In the genomic region with DNA sequence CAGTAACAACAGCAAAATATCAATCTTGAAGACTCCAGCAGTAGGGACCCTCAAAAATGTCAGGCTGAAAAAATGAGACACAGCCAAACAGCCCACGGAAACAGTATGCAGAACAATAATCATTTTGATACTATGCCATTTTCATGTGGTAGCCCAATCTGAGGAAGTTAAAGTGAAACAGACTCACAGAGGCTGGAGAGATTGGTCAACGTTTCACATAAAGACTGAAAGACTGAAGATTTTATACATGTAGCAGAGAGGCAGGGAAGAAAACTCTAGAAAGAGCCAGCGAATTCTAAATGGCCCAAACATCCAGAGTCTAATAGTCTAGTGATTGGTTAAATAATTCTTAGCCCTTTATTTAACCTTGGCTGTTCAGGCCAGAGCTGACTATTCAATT, we compare ENCODE assay signal across 9 cellular contexts. TPM values are rescaled to one million over a fixed set of nuclear protein-coding genes. Genes with fewer than 3 reads are reported as not detected.
DNase-seq lines count a peak whose midpoint lies in the region; ATAC-seq, FAIRE-seq and TF ChIP-seq lines count a peak whose summit lies in the region.
"Had no signal": no experiment of that assay in that cellular context is flagged by ENCODE, and none has a peak within 500 bp of the region (broad histone marks: within the 10 kb centered on the region; RNA-seq: fewer than 3 reads in every experiment).

No MANE protein-coding gene starts in this region.

- H3K4me2 ChIP-seq in GM12878 (ENCODE audit: control insufficient read depth, insufficient read depth) (peak overlapping the region; percentile 61), skeletal muscle satellite cell (ENCODE audit: low read length) (peak overlapping the region; percentile 46), trophoblast cell (ENCODE audit: low read length) (no peak overlapping the region)

- no peak overlapping the region for H2BK12ac ChIP-seq in trophoblast cell (ENCODE audit: low read length)

- SMC1A ChIA-PET in GM12878 (lab: Charles Lee; ENCODE audit: uncharacterized antibody, unreplicated experiment): interaction anchor here (1.0 to 10.4 kb wide), 8 partner anchors 14 to 503 kb away, joined by 3 to 101 read pairs (median 6); a partner anchor contains a TSS

- no peak overlapping the region for H4K12ac ChIP-seq in trophoblast cell (ENCODE audit: low read depth, low read length)

- H3K23ac ChIP-seq in trophoblast cell (ENCODE audit: low read length): no peak overlapping the region

- no peak; a peak in 1 of 4 replicates for TF ChIP-seq EP300 in GM12878 (IDR thresholded peaks at IDR 0.05; ENCODE audit: borderline replicate concordance in 1 of 2, control insufficient read depth in 1 of 2, low read depth in 2 of 2, low read length in 2 of 2)

- H2BK120ac ChIP-seq in trophoblast cell (ENCODE audit: insufficient read depth, low read length, poor library complexity): no peak overlapping the region

- BruUV-seq in GM12878 (replicated peaks; lab: Mats Ljungman, UMichigan) (no TSS peak), Calu3 (replicated peaks; lab: Mats Ljungman, UMichigan) (no TSS peak)

- CTCF ChIA-PET in activated naive CD4-positive, alpha-beta T cell treated with anti-CD3 and anti-CD28 coated beads, Interleukin-2, amount 10 ng/mL, durations not matched to agents 7 days and 5 days (lab: Charles Lee): interaction anchor here (0.7 to 2.6 kb wide), 3 partner anchors 27 to 50 kb away, joined by 5 to 14 read pairs (median 5); a partner anchor contains a TSS
- CTCF ChIA-PET in GM12878 (lab: Yijun Ruan, JAX) (interaction anchor here (0.8 to 2.3 kb wide), 10 partner anchors 14 to 240 kb away, joined by 3 to 12 read pairs (median 5); a partner anchor contains a TSS), Calu3 (lab: Charles Lee) (no interaction called here)

- POLR2A ChIA-PET in GM12878 (lab: Charles Lee): interaction anchor here (0.6 to 1.2 kb wide), 3 partner anchors 45 to 1200 kb away, joined by 3 to 6 read pairs (median 3); no protein-coding TSS in a partner anchor

- no peaks in the 10 kb centered on the region for H3K27me3 Mint-ChIP-seq in activated naive CD4-positive, alpha-beta T cell treated with anti-CD3 and anti-CD28 coated beads, Interleukin-2, amount 10 ng/mL, durations not matched to agents 7 days and 5 days
- H3K27me3 Mint-ChIP-seq in Calu3 (ENCODE audit: unreplicated experiment): no peaks in the 10 kb centered on the region

- no peak for TF ChIP-seq POLR2A in GM12878 (IDR thresholded peaks at IDR 0.05; ENCODE audit: low read depth, low read length)

- H3K18ac ChIP-seq in trophoblast cell (ENCODE audit: low read length): no peak overlapping the region

- no peaks in the 10 kb centered on the region for H3K79me1 ChIP-seq in trophoblast cell (ENCODE audit: low read length)

- no peak overlapping the region for H2AK5ac ChIP-seq in trophoblast cell (ENCODE audit: low read length)

- WGBS in GM12878 (ENCODE audit: insufficient coverage, insufficient replicate concordance, low lambda C conversion rate, missing lambda C conversion rate): 0% methylated on average over 3 of the region's 3 CpGs
- WGBS in trophoblast cell (ENCODE audit: extremely low coverage, insufficient coverage, insufficient read length): no CpG with 5 or more reads among the region's 3 CpGs

- ATAC-seq in HG03066 (IDR thresholded peaks at IDR 0.05; ENCODE audit: low read depth, unreplicated experiment): peak; percentile 77
- ATAC-seq in GM12878: peak; percentile 91

- H3K4me3 Mint-ChIP-seq in activated naive CD4-positive, alpha-beta T cell treated with anti-CD3 and anti-CD28 coated beads, Interleukin-2, amount 10 ng/mL, durations not matched to agents 7 days and 5 days: no peak overlapping the region
- no peak overlapping the region for H3K4me3 Mint-ChIP-seq in Calu3 (ENCODE audit: low read depth, unreplicated experiment)

- H3K79me2 ChIP-seq in GM12878 (ENCODE audit: control insufficient read depth, insufficient read depth, low read length) (peaks cover 53% of the 10 kb centered on the region), trophoblast cell (ENCODE audit: control insufficient read depth, insufficient read depth, low read length, poor library complexity) (no peaks in the 10 kb centered on the region)

- peaks cover 0 to 4% of the 10 kb centered on the region in 2 experiments; a peak in 2 of 4 replicates for H3K36me3 ChIP-seq in GM12878 (ENCODE audit: control insufficient read depth in 2 of 2, insufficient read depth in 2 of 2, low read length in 1 of 2)
- peaks cover 3% of the 10 kb centered on the region for H3K36me3 ChIP-seq in skeletal muscle satellite cell (ENCODE audit: insufficient read depth, low read length)
- peaks cover 5 to 6% of the 10 kb centered on the region in 2 experiments for H3K36me3 ChIP-seq in trophoblast cell (ENCODE audit: control insufficient read depth in 1 of 2, insufficient read depth in 2 of 2, low read length in 2 of 2)

- H3K4me1 ChIP-seq in GM12878 (ENCODE audit: control insufficient read depth, insufficient read depth, low read length) (peaks cover 32% of the 10 kb centered on the region), skeletal muscle satellite cell (ENCODE audit: control insufficient read depth, insufficient read depth, low read length) (peaks cover 25% of the 10 kb centered on the region), trophoblast cell (ENCODE audit: control insufficient read depth in 1 of 2, insufficient read depth in 2 of 2, low read length in 2 of 2) (no peaks in the 10 kb centered on the region)

- no peak overlapping the region for H3K14ac ChIP-seq in trophoblast cell (ENCODE audit: low read length)

- no peaks in the 10 kb centered on the region for H4K20me1 ChIP-seq in GM12878 (ENCODE audit: control insufficient read depth, insufficient read depth)

- in situ Hi-C loops in GM12878 (cut with MboI): no loop called here

- no peaks in the 10 kb centered on the region for H3K9me3 Mint-ChIP-seq in activated naive CD4-positive, alpha-beta T cell treated with anti-CD3 and anti-CD28 coated beads, Interleukin-2, amount 10 ng/mL, durations not matched to agents 7 days and 5 days
- no peaks in the 10 kb centered on the region for H3K9me3 Mint-ChIP-seq in Calu3 (ENCODE audit: low read depth, unreplicated experiment)

- H2AFZ ChIP-seq in GM12878 (ENCODE audit: control insufficient read depth, low read depth, low read length) (no peak overlapping the region), trophoblast cell (ENCODE audit: insufficient read depth, low read length, poor library complexity) (no peak overlapping the region)

- H3K9ac ChIP-seq in GM12878 (ENCODE audit: control insufficient read depth, insufficient read depth, low read length) (no peak overlapping the region), skeletal muscle satellite cell (ENCODE audit: low read depth, low read length) (peak overlapping the region; percentile 7), trophoblast cell (ENCODE audit: low read length) (no peak overlapping the region)

- H3K4ac ChIP-seq in trophoblast cell (ENCODE audit: low read depth, low read length): no peak overlapping the region

- intact Hi-C loops in GM12878 (cut with micrococcal nuclease; ENCODE audit: unreplicated experiment) (loop anchor here (1.0 kb wide), 2 partner anchors 26 to 46 kb away; no protein-coding TSS in a partner anchor), Calu3 (cut with micrococcal nuclease; ENCODE audit: unreplicated experiment) (no loop called here)

- H2BK5ac ChIP-seq in trophoblast cell (ENCODE audit: low read depth, low read length, poor library complexity): no peak overlapping the region

- peak overlapping the region; percentile 34; the same call in 1 of the 2 replicates for H3K4me3 ChIP-seq in GM12878
- no peak overlapping the region for H3K4me3 ChIP-seq in skeletal muscle satellite cell (ENCODE audit: low read length)
- no peak overlapping the region for H3K4me3 ChIP-seq in trophoblast cell (ENCODE audit: low read depth, low read length)
- H3K4me3 ChIP-seq: lung had no signal

- H3K27me3 ChIP-seq in GM12878 (replicated peaks in 1 of 2; ENCODE audit: control insufficient read depth in 2 of 2, insufficient read depth in 2 of 2, low read length in 1 of 2) (no peaks in the 10 kb centered on the region), skeletal muscle satellite cell (ENCODE audit: control insufficient read depth, insufficient read depth, low read length) (no peaks in the 10 kb centered on the region), trophoblast cell (ENCODE audit: insufficient read depth, low read length) (no peaks in the 10 kb centered on the region)

- TF ChIP-seq CTCF in GM12878 (IDR thresholded peaks at IDR 0.05 in 2 of 3, conservative IDR thresholded peaks at IDR 0.05 in 1 of 3; ENCODE audit: control insufficient read depth in 2 of 3, extremely low read depth in 1 of 3, insufficient read depth in 1 of 3, low read depth in 3 of 3, low read length in 3 of 3): no peak
- TF ChIP-seq CTCF in Calu3 (IDR thresholded peaks at IDR 0.05; ENCODE audit: unreplicated experiment): no peak

- H3K9me3 ChIP-seq in GM12878 (replicated peaks; ENCODE audit: control insufficient read depth, insufficient read depth, low read length) (no peaks in the 10 kb centered on the region), skeletal muscle satellite cell (replicated peaks; ENCODE audit: low read length) (no peaks in the 10 kb centered on the region), trophoblast cell (ENCODE audit: insufficient read depth, low read depth, low read length) (no peaks in the 10 kb centered on the region)

- H4K8ac ChIP-seq in trophoblast cell (ENCODE audit: low read depth, low read length): no peak overlapping the region

- H3K4me1 Mint-ChIP-seq in activated naive CD4-positive, alpha-beta T cell treated with anti-CD3 and anti-CD28 coated beads, Interleukin-2, amount 10 ng/mL, durations not matched to agents 7 days and 5 days: peaks cover 53% of the 10 kb centered on the region
- peaks cover 8% of the 10 kb centered on the region for H3K4me1 Mint-ChIP-seq in Calu3 (ENCODE audit: low read depth, unreplicated experiment)

- RAD21 ChIA-PET in GM12878 (lab: Charles Lee; ENCODE audit: unreplicated experiment): interaction anchor here (0.8 to 5.0 kb wide), 8 partner anchors 8 to 218 kb away, joined by 3 to 49 read pairs (median 4); a partner anchor contains a TSS

- FAIRE-seq in GM12878 (lab: Jason Lieb, UNC): peak; percentile 65

- no peak for DNase-seq in activated naive CD4-positive, alpha-beta T cell treated with anti-CD3 and anti-CD28 coated beads, Interleukin-2, amount 10 ng/mL, durations not matched to agents 7 days and 5 days
- DNase-seq in activated naive CD4-positive, alpha-beta T cell treated with anti-CD3 and anti-CD28 coated beads, Interleukin-2, amount 50 U/mL, for 16 hours: no peak
- DNase-seq in GM12878 (ENCODE audit: low read depth, low spot score) (peak; percentile 69), Calu3 (no peak), trophoblast cell (no peak)
- no peak for DNase-seq in activated CD4-positive, alpha-beta T cell treated with anti-CD3 and anti-CD28 coated beads, Interleukin-2, amount 50 U/mL, for 48 hours

- peaks cover 22% of the 10 kb centered on the region for H3K36me3 Mint-ChIP-seq in activated naive CD4-positive, alpha-beta T cell treated with anti-CD3 and anti-CD28 coated beads, Interleukin-2, amount 10 ng/mL, durations not matched to agents 7 days and 5 days
- H3K36me3 Mint-ChIP-seq in Calu3 (ENCODE audit: insufficient read depth, unreplicated experiment): peaks cover 6% of the 10 kb centered on the region

- no peak for TF ChIP-seq RAD21 in GM12878 (IDR thresholded peaks at IDR 0.05; ENCODE audit: insufficient read depth, low read depth, low read length)

- peak overlapping the region; percentile 39 for H3K27ac Mint-ChIP-seq in activated naive CD4-positive, alpha-beta T cell treated with anti-CD3 and anti-CD28 coated beads, Interleukin-2, amount 10 ng/mL, durations not matched to agents 7 days and 5 days
- H3K27ac Mint-ChIP-seq in Calu3 (ENCODE audit: unreplicated experiment): no peak overlapping the region

- peak overlapping the region; percentile 65 for H3K27ac ChIP-seq in GM12878 (ENCODE audit: control insufficient read depth, insufficient read depth)
- H3K27ac ChIP-seq in trophoblast cell (ENCODE audit: low read depth, low read length): no peak overlapping the region

- H4K91ac ChIP-seq in trophoblast cell (ENCODE audit: low read depth, low read length): no peak overlapping the region

RNA-seq across cellular contexts. Expression of a gene that starts 49.4 kb away (rescaled TPM):
- total RNA-seq in GM12878 (2013; cell fraction: nucleolus; rRNA removed): 40.1 and 41.3 TPM in 2 replicates
- total RNA-seq in GM12878 (2014; rRNA removed): 15.0 and 16.0 TPM in 2 replicates
- 11.4 and 12.6 TPM in 2 replicates for total RNA-seq in GM12878 (2014; rRNA removed; fragmentation: Illumina TruSeq; extraction: Trizol)
- total RNA-seq in GM12878 (2021): 12.7 and 13.3 TPM in 2 replicates
- polyA plus RNA-seq in GM12878 (2011; ENCODE audit: low read depth): 3.6 TPM
- polyA plus RNA-seq in GM12878 (2011; rRNA removed): 12.5 and 15.1 TPM in 2 replicates
- polyA plus RNA-seq in GM12878 (2011; cell fraction: cytosol; rRNA removed): 15.6 and 18.7 TPM in 2 replicates
- 14.3 and 15.4 TPM in 2 replicates for polyA plus RNA-seq in GM12878 (2011; cell fraction: nucleus; rRNA removed)
- 4.3 and 6.8 TPM in 2 replicates for polyA plus RNA-seq in GM12878 (2012)
- 14.1 and 14.8 TPM in 2 replicates for polyA plus RNA-seq in GM12878 (2014; fragmentation: Illumina TruSeq; extraction: Trizol)
- 1 to 10 TPM; 2.5 to 2.6 TPM for polyA plus RNA-seq in GM12878 (2014; fragmentation: Nextera tagmentation; extraction: Ambion mirVana)
- polyA plus RNA-seq in GM12878 (2014; rRNA removed): 12.7 and 13.2 TPM in 2 replicates
- 1 to 10 TPM; 6.8 to 7.5 TPM for polyA plus RNA-seq in GM12878 (2016; fragmentation: Nextera tagmentation; extraction: Ambion mirVana)
- 40.1 and 42.2 TPM in 2 replicates for polyA minus RNA-seq in GM12878 (2011; rRNA and poly(A)+ RNA removed)
- 13.3 and 17.5 TPM in 2 replicates for polyA minus RNA-seq in GM12878 (2011; cell fraction: cytosol; rRNA and poly(A)+ RNA removed)
- polyA minus RNA-seq in GM12878 (2011; cell fraction: nucleus; rRNA and poly(A)+ RNA removed): 32.0 and 54.5 TPM in 2 replicates
- 14.0 and 15.0 TPM in 2 replicates for total RNA-seq in skeletal muscle satellite cell (2012; rRNA removed)
- 16.7 and 22.7 TPM in 2 replicates for total RNA-seq in Calu3 (2022)
- polyA plus RNA-seq in trophoblast cell (2013): 35.1 and 38.4 TPM in 2 replicates
